Comparison of ENCODE assay signal across 13 cellular contexts in genomic region chr2:38652431-38653273, GRCh38. TPM values are rescaled to one million over a fixed set of nuclear protein-coding genes. Genes with fewer than 3 reads are reported as not detected.
DNase-seq lines count a peak whose midpoint lies in the region; ATAC-seq and TF ChIP-seq lines count a peak whose summit lies in the region.
"Had no signal": no experiment of that assay in that cellular context is flagged by ENCODE, and none has a peak within 500 bp of the region (broad histone marks: within the 10 kb centered on the region; RNA-seq: fewer than 3 reads in every experiment).

No MANE protein-coding gene starts in this region.

- no peak overlapping the region for H3K9ac ChIP-seq in Karpas-422 (ENCODE audit: low read length)

- H3K27ac Mint-ChIP-seq in activated T-cell treated with anti-CD3 and anti-CD28 coated beads, Interleukin-2, amount 50 U/mL, for 24 hours = peak overlapping the region; percentile 92
- H3K27ac Mint-ChIP-seq in activated T-helper 17 cell treated with anti-CD3 and anti-CD28 coated beads, Interleukin-2, amount 50 U/mL, for 72 hours = peak overlapping the region; percentile 92
- H3K27ac Mint-ChIP-seq: brain, HFFc6, type B pancreatic cell had no signal

- H2AFZ ChIP-seq in Karpas-422 (ENCODE audit: low read length) = peak overlapping the region; percentile 15; the same call in 1 of the 2 replicates

- no peaks in the 10 kb centered on the region for H3K9me3 Mint-ChIP-seq in activated T-cell treated with anti-CD3 and anti-CD28 coated beads, Interleukin-2, amount 50 U/mL, for 24 hours
- H3K9me3 Mint-ChIP-seq in activated T-helper 17 cell treated with anti-CD3 and anti-CD28 coated beads, Interleukin-2, amount 50 U/mL, for 72 hours = peaks cover 10% of the 10 kb centered on the region
- H3K9me3 Mint-ChIP-seq: brain, HFFc6, type B pancreatic cell had no signal

- peak; percentile 20 for ATAC-seq in activated T-helper 17 cell treated with anti-CD3 and anti-CD28 coated beads, Interleukin-2, amount 50 U/mL, for 72 hours (replicated peaks)

- peaks cover 66% of the 10 kb centered on the region for H3K4me1 Mint-ChIP-seq in activated T-cell treated with anti-CD3 and anti-CD28 coated beads, Interleukin-2, amount 50 U/mL, for 24 hours (ENCODE audit: low read depth)
- H3K4me1 Mint-ChIP-seq in activated T-helper 17 cell treated with anti-CD3 and anti-CD28 coated beads, Interleukin-2, amount 50 U/mL, for 72 hours = peaks cover 41% of the 10 kb centered on the region
- H3K4me1 Mint-ChIP-seq: brain had no signal

- no peak for TF ChIP-seq CTCF in neutrophil (IDR thresholded peaks at IDR 0.05)

- H3K27me3 Mint-ChIP-seq in activated T-cell treated with anti-CD3 and anti-CD28 coated beads, Interleukin-2, amount 50 U/mL, for 24 hours = no peaks in the 10 kb centered on the region
- no peaks in the 10 kb centered on the region for H3K27me3 Mint-ChIP-seq in activated T-helper 17 cell treated with anti-CD3 and anti-CD28 coated beads, Interleukin-2, amount 50 U/mL, for 72 hours
- H3K27me3 Mint-ChIP-seq: type B pancreatic cell had no signal

- no peaks in the 10 kb centered on the region for H4K20me1 ChIP-seq in Karpas-422 (ENCODE audit: insufficient read depth, low read depth, low read length)

- H3K27me3 ChIP-seq in Karpas-422 (ENCODE audit: low read length) (no peaks in the 10 kb centered on the region), neutrophil (no peaks in the 10 kb centered on the region), H7 (ENCODE audit: control insufficient read depth, insufficient read depth, low read length) (no peaks in the 10 kb centered on the region)
- H3K27me3 ChIP-seq: esophagus muscularis mucosa had no signal

- no peak overlapping the region for H3K4me2 ChIP-seq in Karpas-422 (ENCODE audit: low read depth, low read length, poor library complexity, severe bottlenecking)

- DNase-seq in activated T-cell treated with anti-CD3 and anti-CD28 coated beads, Interleukin-2, amount 50 U/mL, for 24 hours = no peak
- no peak for DNase-seq in activated T-cell treated with anti-CD3 and anti-CD28 coated beads, Interleukin-2, amount 50 U/mL, for 48 hours
- DNase-seq in Karpas-422 (no peak), H7 (no peak), NCI-H1417 treated with DMSO at 0.1 percent for 48 hours (lab: John Stamatoyannopoulos, UW) (no peak), C1 segment of cervical spinal cord (lab: John Stamatoyannopoulos, UW) (no peak)
- DNase-seq: HFFc6, NCI-H1436 treated with DMSO at 0.1 percent for 48 hours had no signal

- H3K4me3 ChIP-seq in Karpas-422 (ENCODE audit: low read length) = no peak overlapping the region
- no peak overlapping the region for H3K4me3 ChIP-seq in neutrophil (ENCODE audit: low read depth in 1 of 2, low read length in 1 of 2)
- H3K4me3 ChIP-seq in H7 (ENCODE audit: insufficient read depth, low read depth, low read length) = no peak overlapping the region
- H3K4me3 ChIP-seq: esophagus muscularis mucosa had no signal

- H3K36me3 Mint-ChIP-seq in activated T-cell treated with anti-CD3 and anti-CD28 coated beads, Interleukin-2, amount 50 U/mL, for 24 hours (ENCODE audit: low read depth) = no peaks in the 10 kb centered on the region
- no peaks in the 10 kb centered on the region for H3K36me3 Mint-ChIP-seq in activated T-helper 17 cell treated with anti-CD3 and anti-CD28 coated beads, Interleukin-2, amount 50 U/mL, for 72 hours (ENCODE audit: low read depth)
- H3K36me3 Mint-ChIP-seq: brain, type B pancreatic cell had no signal

- H3K36me3 ChIP-seq in Karpas-422 (ENCODE audit: insufficient read depth, low read length) (no peaks in the 10 kb centered on the region), neutrophil (no peaks in the 10 kb centered on the region), H7 (replicated peaks; ENCODE audit: control insufficient read depth, insufficient read depth, low read length) (no peaks in the 10 kb centered on the region)
- H3K36me3 ChIP-seq: esophagus muscularis mucosa had no signal

- H3K79me2 ChIP-seq in Karpas-422 (ENCODE audit: low read length) = no peaks in the 10 kb centered on the region

- peak overlapping the region; percentile 57 for H3K4me3 Mint-ChIP-seq in activated T-cell treated with anti-CD3 and anti-CD28 coated beads, Interleukin-2, amount 50 U/mL, for 24 hours
- peak overlapping the region; percentile 73 for H3K4me3 Mint-ChIP-seq in activated T-helper 17 cell treated with anti-CD3 and anti-CD28 coated beads, Interleukin-2, amount 50 U/mL, for 72 hours
- H3K4me3 Mint-ChIP-seq: brain, HFFc6, type B pancreatic cell had no signal

- H3K4me1 ChIP-seq in Karpas-422 (ENCODE audit: low read length) (peaks cover 13% of the 10 kb centered on the region), neutrophil (ENCODE audit: control insufficient read depth in 1 of 2, insufficient read depth in 1 of 2, low read depth in 1 of 2, low read length in 1 of 2) (peaks cover 22 to 38% of the 10 kb centered on the region in 2 experiments)
- H3K4me1 ChIP-seq: esophagus muscularis mucosa had no signal

- H3K9me3 ChIP-seq in Karpas-422 (ENCODE audit: low read length) = no peaks in the 10 kb centered on the region
- no peaks in the 10 kb centered on the region for H3K9me3 ChIP-seq in neutrophil
- H3K9me3 ChIP-seq: esophagus muscularis mucosa had no signal

- H3K27ac ChIP-seq in Karpas-422 (ENCODE audit: low read length) (no peak overlapping the region), neutrophil (peak overlapping the region; percentile 47)
- H3K27ac ChIP-seq: esophagus muscularis mucosa had no signal

- H3K9me2 ChIP-seq in Karpas-422 (replicated peaks; ENCODE audit: insufficient read depth, low read length) = no peaks in the 10 kb centered on the region

RNA-seq across cellular contexts. Expression of gene GALM, which starts 13.3 kb away (rescaled TPM):
- total RNA-seq in Karpas-422 (2014; rRNA removed; shearing (Covaris generic); ENCODE audit: low replicate concordance) = 11.7 and 11.9 TPM in 2 replicates
- total RNA-seq in activated T-helper 17 cell treated with anti-CD3 and anti-CD28 coated beads, Interleukin-2, amount 50 U/mL, for 72 hours = 100 to 1,000 TPM in 1 of 2 donors, 10 to 100 TPM in 1; 85.2 to 123 TPM
- 21.8 and 25.9 TPM in 2 replicates for total RNA-seq in H7 (2014; rRNA removed; shearing (Covaris generic))

RNA-seq across cellular contexts. Expression of gene HNRNPLL, which starts 49.9 kb away (rescaled TPM):
- total RNA-seq in Karpas-422 (2014; rRNA removed; shearing (Covaris generic); ENCODE audit: low replicate concordance) = 58.3 and 131 TPM in 2 replicates
- total RNA-seq in activated T-helper 17 cell treated with anti-CD3 and anti-CD28 coated beads, Interleukin-2, amount 50 U/mL, for 72 hours = 100 to 1,000 TPM in 1 of 2 donors, 10 to 100 TPM in 1; 84.9 to 122 TPM
- 71.6 and 72.1 TPM in 2 replicates for total RNA-seq in H7 (2014; rRNA removed; shearing (Covaris generic))
